ENCODE assay signal across 1 cellular context in genomic region chr17:45172541-45173286, GRCh38.
TF ChIP-seq lines count a peak whose summit lies in the region.

No MANE protein-coding gene starts in this region.

TF ChIP-seq in HepG2, 621 proteins besides CTCF, POLR2A, EP300 and RAD21 (continued from another document and continues in another):
- TF ChIP-seq RNF219 (CRISPR knock-in tag; IDR thresholded peaks at IDR 0.05) (no peak), ZNF597 (CRISPR knock-in tag; IDR thresholded peaks at IDR 0.05) (no peak), DNMT1 (CRISPR knock-in tag; IDR thresholded peaks at IDR 0.05) (0 out of 2 replicates have a peak, but pooled peaks have one; percentile 27), CEBPZ (IDR thresholded peaks at IDR 0.05; ENCODE audit: low read length) (no peak), ZGPAT (CRISPR knock-in tag; IDR thresholded peaks at IDR 0.05) (peak; percentile 94), ZNF576 (CRISPR knock-in tag; IDR thresholded peaks at IDR 0.05) (no peak), ZNF781 (CRISPR knock-in tag; IDR thresholded peaks at IDR 0.05; ENCODE audit: borderline replicate concordance, not compliant biosample characterization) (peak; percentile 11), WIZ (CRISPR knock-in tag; IDR thresholded peaks at IDR 0.05) (peak; percentile 76; the same call in 1 of the 2 replicates), ZBTB3 (CRISPR knock-in tag; IDR thresholded peaks at IDR 0.05; ENCODE audit: borderline replicate concordance, low read depth) (0 out of 2 replicates have a peak, but pooled peaks have one; percentile 87), ATF4 (CRISPR knock-in tag; IDR thresholded peaks at IDR 0.05) (peak in 1 of 2 experiments; percentile 33; a peak in 1 of 4 replicates), SP4 (CRISPR knock-in tag; IDR thresholded peaks at IDR 0.05) (0 out of 2 replicates have a peak, but pooled peaks have one; percentile 57), SRSF1 (optimal IDR thresholded peaks at IDR 0.05; ENCODE audit: low read depth, low read length) (peak; percentile 93), ZFY (CRISPR knock-in tag; IDR thresholded peaks at IDR 0.05) (peak; percentile 59), RBM39 (IDR thresholded peaks at IDR 0.05; ENCODE audit: low read depth, low read length, poor library complexity, severe bottlenecking) (peak; percentile 86), NR2F2 (IDR thresholded peaks at IDR 0.05; ENCODE audit: borderline replicate concordance, low read depth) (peak; percentile 25; the same call in 1 of the 2 replicates), POLR2G (IDR thresholded peaks at IDR 0.05; ENCODE audit: low read depth, low read length) (peak; percentile 81), SOX13 (IDR thresholded peaks at IDR 0.05) (no peak), SOX13 (CRISPR knock-in tag; conservative IDR thresholded peaks at IDR 0.05 in 1 of 2, IDR thresholded peaks at IDR 0.05 in 1 of 2) (peak in 1 of 2 experiments; percentile 69; a peak in 1 of 4 replicates), RBFOX2 (IDR thresholded peaks at IDR 0.05; ENCODE audit: low read depth, low read length) (peak; percentile 87), ZMAT5 (CRISPR knock-in tag; IDR thresholded peaks at IDR 0.05; ENCODE audit: borderline replicate concordance, low read depth) (no peak), ZBTB20 (CRISPR knock-in tag; IDR thresholded peaks at IDR 0.05; ENCODE audit: borderline replicate concordance, low read depth) (0 out of 2 replicates have a peak, but pooled peaks have one; percentile 17), ZNF331 (CRISPR knock-in tag; IDR thresholded peaks at IDR 0.05) (peak; percentile 71; the same call in 1 of the 2 replicates), ZBTB10 (CRISPR knock-in tag; IDR thresholded peaks at IDR 0.05; ENCODE audit: borderline replicate concordance) (peak; percentile 71; the same call in 1 of the 2 replicates), KAT8 (CRISPR knock-in tag; IDR thresholded peaks at IDR 0.05) (peak; percentile 89), ZNF644 (CRISPR knock-in tag; IDR thresholded peaks at IDR 0.05; ENCODE audit: low read depth) (0 out of 2 replicates have a peak, but pooled peaks have one; percentile 29), SIX1 (CRISPR knock-in tag; IDR thresholded peaks at IDR 0.05; ENCODE audit: borderline replicate concordance) (no peak), ZFYVE20 (CRISPR knock-in tag; IDR thresholded peaks at IDR 0.05; ENCODE audit: borderline replicate concordance, low read depth) (0 out of 2 replicates have a peak, but pooled peaks have one; percentile 25), MAZ (IDR thresholded peaks at IDR 0.05; ENCODE audit: borderline replicate concordance, low read depth, low read length) (peak; percentile 99), MAZ (CRISPR knock-in tag; IDR thresholded peaks at IDR 0.05; ENCODE audit: low read depth) (peak; percentile 91), ATF5 (CRISPR knock-in tag; IDR thresholded peaks at IDR 0.05; ENCODE audit: low read depth) (0 out of 2 replicates have a peak, but pooled peaks have one; percentile 59), PLSCR1 (CRISPR knock-in tag; IDR thresholded peaks at IDR 0.05; ENCODE audit: borderline replicate concordance) (no peak), MTA3 (CRISPR knock-in tag; IDR thresholded peaks at IDR 0.05) (no peak), NPAS2 (CRISPR knock-in tag; IDR thresholded peaks at IDR 0.05; ENCODE audit: borderline replicate concordance) (no peak), GFI1 (CRISPR knock-in tag; IDR thresholded peaks at IDR 0.05; ENCODE audit: borderline replicate concordance) (0 out of 2 replicates have a peak, but pooled peaks have one; percentile 49), ZNF782 (CRISPR knock-in tag; IDR thresholded peaks at IDR 0.05; ENCODE audit: borderline replicate concordance) (peak; percentile 20; the same call in 1 of the 2 replicates), POGZ (CRISPR knock-in tag; IDR thresholded peaks at IDR 0.05) (no peak), ZNF446 (CRISPR knock-in tag; IDR thresholded peaks at IDR 0.05) (peak; percentile 69; the same call in 1 of the 2 replicates), NCOR1 (IDR thresholded peaks at IDR 0.05; ENCODE audit: borderline replicate concordance, low read length) (peak; percentile 36; the same call in 1 of the 2 replicates), ZFX (CRISPR knock-in tag; IDR thresholded peaks at IDR 0.05; ENCODE audit: low read depth) (peak; percentile 88), ZSCAN31 (CRISPR knock-in tag; IDR thresholded peaks at IDR 0.05; ENCODE audit: low read depth) (peak; percentile 92), HDAC1 (CRISPR knock-in tag; IDR thresholded peaks at IDR 0.05) (peak; percentile 72), ZNF768 (CRISPR knock-in tag; IDR thresholded peaks at IDR 0.05) (peak; percentile 74; the same call in 1 of the 2 replicates), ZNF687 (CRISPR knock-in tag; IDR thresholded peaks at IDR 0.05) (peak; percentile 73)
